7 cellular contexts compared by ENCODE assay signal in the genomic region with DNA sequence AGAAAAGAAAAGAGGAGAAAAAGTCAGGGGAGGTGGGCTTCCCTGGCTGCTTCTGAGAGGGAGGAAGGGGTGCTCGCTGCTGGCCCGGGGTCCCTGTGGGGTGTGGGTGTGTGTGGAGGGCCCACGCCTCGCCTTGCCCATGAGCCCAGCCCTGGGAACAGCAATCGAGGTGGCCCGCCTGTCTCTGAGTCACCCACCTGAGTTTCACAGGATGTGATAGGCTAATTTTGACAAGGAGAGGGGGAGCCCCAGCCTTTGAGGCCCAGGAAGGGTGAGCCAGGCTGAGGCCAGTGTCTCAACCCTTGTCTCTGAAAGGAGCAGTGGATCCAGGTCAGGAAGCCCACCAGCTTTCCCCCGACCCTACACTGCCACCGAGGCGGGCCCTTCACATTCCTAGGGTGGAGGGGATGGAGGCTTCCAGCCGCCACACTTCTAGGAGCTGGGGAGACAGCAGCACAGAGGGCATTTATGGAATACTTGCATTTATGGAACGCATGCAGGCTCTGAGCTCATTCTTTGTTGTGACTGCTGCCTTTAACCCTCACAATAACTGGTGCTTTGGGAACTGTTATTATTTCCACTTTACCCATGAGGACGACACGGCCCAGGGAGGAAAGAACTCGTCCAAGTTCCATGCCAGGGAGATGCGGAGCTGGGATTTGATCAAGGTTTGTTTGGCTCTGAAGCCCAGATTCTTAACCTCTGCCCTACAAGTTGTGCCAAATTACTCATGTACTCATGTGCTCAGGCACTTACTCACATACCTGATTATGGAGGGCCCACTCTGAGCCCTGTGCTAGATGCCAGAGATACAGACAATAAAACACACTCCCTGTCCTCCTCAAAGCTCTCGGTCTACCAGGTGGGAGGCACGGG. TPM values are rescaled to one million over a fixed set of nuclear protein-coding genes. Genes with fewer than 3 reads are reported as not detected.
DNase-seq lines count a peak whose midpoint lies in the region; FAIRE-seq and TF ChIP-seq lines count a peak whose summit lies in the region.

No MANE protein-coding gene starts in this region.

- H3K27ac Mint-ChIP-seq in activated CD4-positive, alpha-beta memory T cell treated with anti-CD3 and anti-CD28 coated beads for 36 hours: no peak overlapping the region
- no peak overlapping the region for H3K27ac Mint-ChIP-seq in endothelial cell (ENCODE audit: unreplicated experiment)

- intact Hi-C loops in activated CD4-positive, alpha-beta memory T cell treated with anti-CD3 and anti-CD28 coated beads for 36 hours (cut with micrococcal nuclease): loop anchor here (5.0 kb wide), 2 partner anchors 44 to 86 kb away; no protein-coding TSS in a partner anchor

- POLR2A ChIA-PET in activated CD4-positive, alpha-beta memory T cell treated with anti-CD3 and anti-CD28 coated beads for 36 hours (lab: Charles Lee): no interaction called here

- H3K36me3 Mint-ChIP-seq in activated CD4-positive, alpha-beta memory T cell treated with anti-CD3 and anti-CD28 coated beads for 36 hours: no peaks in the 10 kb centered on the region
- no peaks in the 10 kb centered on the region for H3K36me3 Mint-ChIP-seq in endothelial cell (ENCODE audit: low read depth, unreplicated experiment)

- peaks cover 16% of the 10 kb centered on the region for H3K4me1 Mint-ChIP-seq in activated CD4-positive, alpha-beta memory T cell treated with anti-CD3 and anti-CD28 coated beads for 36 hours (ENCODE audit: low read depth)
- no peaks in the 10 kb centered on the region for H3K4me1 Mint-ChIP-seq in endothelial cell (ENCODE audit: unreplicated experiment)

- peaks cover 4% of the 10 kb centered on the region for H3K9me3 Mint-ChIP-seq in activated CD4-positive, alpha-beta memory T cell treated with anti-CD3 and anti-CD28 coated beads for 36 hours
- no peaks in the 10 kb centered on the region for H3K9me3 Mint-ChIP-seq in endothelial cell (ENCODE audit: unreplicated experiment)

- CTCF ChIA-PET in activated CD4-positive, alpha-beta memory T cell treated with anti-CD3 and anti-CD28 coated beads for 36 hours (lab: Charles Lee): interaction anchor here (0.9 to 1.7 kb wide), 2 partner anchors 38 to 86 kb away, joined by 4 to 8 read pairs; no protein-coding TSS in a partner anchor

- DNase-seq in H54 (ENCODE audit: insufficient read length, low spot score) (peak; percentile 65), iPS-NIHi7 (ENCODE audit: extremely low spot score) (peak; percentile 59), endothelial cell (ENCODE audit: low spot score) (no peak), NCI-H1105 (lab: John Stamatoyannopoulos, UW) (no peak), NCI-H1048 (lab: John Stamatoyannopoulos, UW) (no peak)
- peak; percentile 83 for DNase-seq in activated CD4-positive, alpha-beta memory T cell treated with anti-CD3 and anti-CD28 coated beads for 36 hours
- peak; percentile 69 for DNase-seq in stimulated activated CD8-positive, alpha-beta memory T cell treated with anti-CD3 and anti-CD28 coated beads, Interleukin-4, amount 100 ng/mL, for 48 hours

- H3K4me3 Mint-ChIP-seq in activated CD4-positive, alpha-beta memory T cell treated with anti-CD3 and anti-CD28 coated beads for 36 hours: no peak overlapping the region
- no peak overlapping the region for H3K4me3 Mint-ChIP-seq in endothelial cell (ENCODE audit: unreplicated experiment)

- peak; percentile 84 for FAIRE-seq in H54 (lab: Jason Lieb, UNC)

- no peak for TF ChIP-seq CTCF in endothelial cell (IDR thresholded peaks at IDR 0.05; ENCODE audit: unreplicated experiment)

- no peak for TF ChIP-seq POLR2A in H54 (IDR thresholded peaks at IDR 0.05; ENCODE audit: low read depth, low read length)

- peaks cover 20% of the 10 kb centered on the region for H3K27me3 Mint-ChIP-seq in activated CD4-positive, alpha-beta memory T cell treated with anti-CD3 and anti-CD28 coated beads for 36 hours
- H3K27me3 Mint-ChIP-seq in endothelial cell (ENCODE audit: unreplicated experiment): no peaks in the 10 kb centered on the region

RNA-seq across cellular contexts. Expression of a gene that starts 49.3 kb away (rescaled TPM):
- total RNA-seq in activated CD4-positive, alpha-beta memory T cell treated with anti-CD3 and anti-CD28 coated beads for 36 hours: 1 to 10 TPM; 6.2 to 10.0 TPM
- total RNA-seq in endothelial cell (ENCODE audit: unreplicated experiment): 3.1 TPM

Comparison
In these comparisons a context has a peak if more than half of its experiments do, and no peak if none do; other contexts are left out.
1. DNase-seq: peak in H54 (single experiment), activated CD4-positive, alpha-beta memory T cell treated with anti-CD3 and anti-CD28 coated beads for 36 hours (single experiment), iPS-NIHi7 (single experiment) and stimulated activated CD8-positive, alpha-beta memory T cell treated with anti-CD3 and anti-CD28 coated beads, Interleukin-4, amount 100 ng/mL, for 48 hours (single experiment); none in endothelial cell (single experiment), NCI-H1105 (single experiment) and NCI-H1048 (single experiment).